In genomic region chr2:77862120-77862519, GRCh38 we compare ENCODE assay signal across 28 cellular contexts.
"Had no signal": no experiment of that assay in that cellular context is flagged by ENCODE, and none has a peak within 500 bp of the region (broad histone marks: within the 10 kb centered on the region; RNA-seq: fewer than 3 reads in every experiment).

No MANE protein-coding gene starts in this region.

- H3K27me3 Mint-ChIP-seq: stimulated activated naive CD8-positive, alpha-beta T cell treated with anti-CD3 and anti-CD28 coated beads, Interleukin-15, amount 100 ng/mL, for 72 hours had no signal

- H3K4me3 ChIP-seq: dorsolateral prefrontal cortex, gastroesophageal sphincter, heart left ventricle, hepatocyte, lower lobe of right lung, prostate gland, right atrium auricular region, smooth muscle cell, suprapubic skin, transverse colon, upper lobe of right lung, uterus had no signal

- H3K27me3 ChIP-seq: dorsolateral prefrontal cortex, gastroesophageal sphincter, heart left ventricle, hepatocyte, neutrophil, right atrium auricular region, suprapubic skin, transverse colon, upper lobe of right lung, uterus had no signal

- H3K9ac ChIP-seq: parathyroid adenoma had no signal

- H3K4me1 ChIP-seq: gastroesophageal sphincter, heart left ventricle, lower lobe of right lung, parathyroid adenoma, prostate gland, right atrium auricular region, suprapubic skin, transverse colon, upper lobe of right lung, uterus had no signal

- H3K36me3 ChIP-seq: gastroesophageal sphincter, heart left ventricle, lower lobe of right lung, neutrophil, prostate gland, right atrium auricular region, suprapubic skin, transverse colon, upper lobe of right lung, uterus had no signal

- H3K4me2 ChIP-seq: hepatocyte, smooth muscle cell had no signal

- H2AFZ ChIP-seq: hepatocyte, parathyroid adenoma had no signal

- H3K4me1 Mint-ChIP-seq: natural killer cell; neural crest cell; stimulated activated naive CD8-positive, alpha-beta T cell treated with anti-CD3 and anti-CD28 coated beads, Interleukin-15, amount 100 ng/mL, for 72 hours had no signal

- H3K4me3 Mint-ChIP-seq: natural killer cell; neural crest cell; stimulated activated naive CD8-positive, alpha-beta T cell treated with anti-CD3 and anti-CD28 coated beads, Interleukin-15, amount 100 ng/mL, for 72 hours had no signal

- ATAC-seq: esophagus mucosa; gastroesophageal sphincter; heart left ventricle; left ventricle myocardium superior; lower lobe of right lung; natural killer cell; sciatic nerve; stimulated activated naive CD8-positive, alpha-beta T cell treated with anti-CD3 and anti-CD28 coated beads, Interleukin-15, amount 100 ng/mL, for 72 hours; upper lobe of right lung had no signal

- DNase-seq: dorsolateral prefrontal cortex; effector CD4-positive, alpha-beta T cell; foreskin fibroblast; heart left ventricle; left ventricle myocardium superior; lower lobe of right lung; natural killer cell; stimulated activated CD4-positive, alpha-beta T cell treated with anti-CD3 and anti-CD28 coated beads, Interleukin-12 subunit alpha, Interleukin-12 subunit beta, amount 100 ng/mL, for 4 hours; stimulated activated CD4-positive, alpha-beta T cell treated with anti-CD3 and anti-CD28 coated beads, Interleukin-1b, Interleukin-23, amount 100 ng/mL, for 48 hours; stimulated activated CD4-positive, alpha-beta T cell treated with anti-CD3 and anti-CD28 coated beads, Interleukin-4, amount 100 ng/mL, for 1 hour; stimulated activated CD8-positive, alpha-beta memory T cell treated with anti-CD3 and anti-CD28 coated beads, Interleukin-4, amount 100 ng/mL, for 48 hours; stimulated activated naive CD4-positive, alpha-beta T cell; stimulated activated naive CD8-positive, alpha-beta T cell treated with anti-CD3 and anti-CD28 coated beads, Interleukin-15, amount 100 ng/mL, for 72 hours; transverse colon; upper lobe of right lung; uterus had no signal

- H3K27ac Mint-ChIP-seq: natural killer cell; stimulated activated naive CD8-positive, alpha-beta T cell treated with anti-CD3 and anti-CD28 coated beads, Interleukin-15, amount 100 ng/mL, for 72 hours had no signal

- H3K36me3 Mint-ChIP-seq: natural killer cell had no signal

- H3K27ac ChIP-seq: dorsolateral prefrontal cortex, epithelial cell of prostate, gastroesophageal sphincter, heart left ventricle, hepatocyte, lower lobe of right lung, neutrophil, parathyroid adenoma, prostate gland, right atrium auricular region, suprapubic skin, transverse colon, upper lobe of right lung, uterus had no signal

- H3K79me2 ChIP-seq: hepatocyte, parathyroid adenoma had no signal
